Comparison of ENCODE assay signal across 8 cellular contexts in the genomic region with DNA sequence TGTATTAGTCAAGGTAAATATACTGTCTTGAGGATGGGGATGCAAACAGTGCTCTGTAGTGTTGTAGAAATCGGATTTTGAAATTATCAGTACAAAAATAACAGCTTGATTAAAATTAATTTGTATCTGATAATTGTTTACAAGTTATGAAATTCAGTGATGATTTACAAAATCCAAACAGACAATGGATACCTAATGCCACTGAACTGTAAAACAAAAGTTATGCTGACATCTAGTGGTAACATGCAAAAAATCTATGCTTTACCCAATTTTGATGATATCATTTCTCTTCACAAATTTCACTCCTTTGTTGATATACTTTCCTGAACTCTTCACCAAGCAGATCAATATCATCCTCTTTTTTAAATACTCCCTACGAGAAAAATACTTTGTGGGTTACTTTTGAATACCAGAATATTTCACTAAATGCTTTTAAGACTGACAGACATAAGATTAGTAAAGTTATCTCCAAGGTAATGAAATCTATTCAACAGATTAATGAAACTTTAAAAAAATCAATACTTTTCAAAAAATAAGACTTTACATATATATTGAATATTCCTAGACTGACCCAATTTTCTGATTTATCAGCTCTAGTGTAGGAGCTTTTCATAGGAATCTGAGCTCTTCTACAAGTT. TPM values are rescaled to one million over a fixed set of nuclear protein-coding genes. Genes with fewer than 3 reads are reported as not detected.
DNase-seq lines count a peak whose midpoint lies in the region; ATAC-seq and TF ChIP-seq lines count a peak whose summit lies in the region.

No MANE protein-coding gene starts in this region.

- H3K56ac ChIP-seq in mesendoderm (ENCODE audit: low read length): no peak overlapping the region

- no peaks in the 10 kb centered on the region for H3K4me1 ChIP-seq in GM23338 (ENCODE audit: insufficient read depth)
- H3K4me1 ChIP-seq in mesendoderm (ENCODE audit: control insufficient read depth, low read depth, low read length): no peaks in the 10 kb centered on the region

- H3K4me3 Mint-ChIP-seq in GM23338: no peak overlapping the region

- H3K23ac ChIP-seq in mesendoderm (ENCODE audit: low read length): no peak overlapping the region

- H3K4me2 ChIP-seq in GM23338: no peak overlapping the region
- no peak overlapping the region for H3K4me2 ChIP-seq in mesendoderm (ENCODE audit: low read length)

- H3K36me3 ChIP-seq in GM23338 (ENCODE audit: insufficient read depth) (no peaks in the 10 kb centered on the region), mesendoderm (ENCODE audit: control insufficient read depth, insufficient read depth, low read length) (no peaks in the 10 kb centered on the region)

- H4K20me1 ChIP-seq in GM23338 (replicated peaks; ENCODE audit: insufficient read depth): no peaks in the 10 kb centered on the region

- H3K4ac ChIP-seq in mesendoderm (ENCODE audit: low read depth, low read length): no peak overlapping the region

- no peak overlapping the region for H3K9ac ChIP-seq in mesendoderm (ENCODE audit: low read length)

- H3K79me2 ChIP-seq in GM23338 (replicated peaks; ENCODE audit: insufficient read depth) (no peaks in the 10 kb centered on the region), mesendoderm (ENCODE audit: control insufficient read depth, insufficient read depth, low read length) (no peaks in the 10 kb centered on the region)

- no peaks in the 10 kb centered on the region for H3K9me2 ChIP-seq in GM23338 (ENCODE audit: insufficient read depth)

- whole genome bisulfite sequencing in mesendoderm (ENCODE audit: extremely low coverage, insufficient coverage, low lambda C conversion rate): no CpG with 5 or more reads among the region's 2 CpGs

- H3K4me3 ChIP-seq in GM23338 (no peak overlapping the region), mesendoderm (ENCODE audit: low read length) (no peak overlapping the region)

- H3K27ac ChIP-seq in GM23338 (ENCODE audit: low read depth) (no peak overlapping the region), mesendoderm (ENCODE audit: low read depth, low read length) (no peak overlapping the region)

- no peak overlapping the region for H3K18ac ChIP-seq in mesendoderm (ENCODE audit: low read length)

- peak in 1 of 2 experiments; percentile 78 for TF ChIP-seq CTCF in GM23338 (conservative IDR thresholded peaks at IDR 0.05; ENCODE audit: low read depth in 2 of 2)

- H3K27ac Mint-ChIP-seq in GM23338: no peak overlapping the region

- no peaks in the 10 kb centered on the region for H3K79me1 ChIP-seq in mesendoderm (ENCODE audit: low read length)

- H3K9me3 Mint-ChIP-seq in GM23338: no peaks in the 10 kb centered on the region

- H2BK120ac ChIP-seq in mesendoderm (ENCODE audit: low read depth, low read length): no peak overlapping the region

- no peak overlapping the region for H2AK5ac ChIP-seq in mesendoderm (ENCODE audit: low read length)

- H4K5ac ChIP-seq in mesendoderm (ENCODE audit: low read length): no peak overlapping the region

- no peaks in the 10 kb centered on the region for H3K27me3 Mint-ChIP-seq in GM23338 (ENCODE audit: insufficient read depth, low read depth, poor library complexity)

- H2BK15ac ChIP-seq in mesendoderm (replicated peaks; ENCODE audit: low read depth): no peak overlapping the region

- no peak for ATAC-seq in GM23338
- ATAC-seq in GM21360 (IDR thresholded peaks at IDR 0.05; ENCODE audit: unreplicated experiment): no peak
- no peak for ATAC-seq in GM19397 (IDR thresholded peaks at IDR 0.05; ENCODE audit: unreplicated experiment)

- H3F3A ChIP-seq in GM23338 (replicated peaks; ENCODE audit: low read depth): no peaks in the 10 kb centered on the region

- H3K36me3 Mint-ChIP-seq in GM23338 (ENCODE audit: low read depth): no peaks in the 10 kb centered on the region; the same call in 2 of the 3 replicates

- H2AFZ ChIP-seq in GM23338: no peak overlapping the region

- H3K27me3 ChIP-seq in GM23338 (ENCODE audit: insufficient read depth): no peaks in the 10 kb centered on the region
- no peaks in the 10 kb centered on the region for H3K27me3 ChIP-seq in mesendoderm (ENCODE audit: insufficient read depth, low read length, poor library complexity)

- H4K8ac ChIP-seq in mesendoderm (ENCODE audit: low read depth, low read length): no peak overlapping the region

- H2BK5ac ChIP-seq in mesendoderm (ENCODE audit: low read length): no peak overlapping the region

- peak; percentile 28 for DNase-seq in COLO829 (ENCODE audit: low spot score)
- peak; percentile 52 for DNase-seq in GM23338 (ENCODE audit: low spot score)
- peak; percentile 73 for DNase-seq in NCI-H2171 treated with DMSO at 0.1 percent for 48 hours (lab: John Stamatoyannopoulos, UW)
- DNase-seq in cerebellar cortex (ENCODE audit: low spot score): peak; percentile 48
- peak; percentile 31 for DNase-seq in mesendoderm
- no peak for DNase-seq in NCI-H187 (lab: John Stamatoyannopoulos, UW)

- no peaks in the 10 kb centered on the region for H3K4me1 Mint-ChIP-seq in GM23338

TF ChIP-seq in GM23338, 12 proteins besides CTCF, POLR2A, EP300 and RAD21:
- no peak for TF ChIP-seq NANOG (IDR thresholded peaks at IDR 0.05; ENCODE audit: borderline replicate concordance)
- no peak for TF ChIP-seq EZH2phosphoT487 (IDR thresholded peaks at IDR 0.05; ENCODE audit: unreplicated experiment)
- TF ChIP-seq CREB1 (CRISPR knock-in tag; IDR thresholded peaks at IDR 0.05; ENCODE audit: low read depth): no peak
- no peak for TF ChIP-seq EZH2 (IDR thresholded peaks at IDR 0.05; ENCODE audit: low read depth, unreplicated experiment)
- no peak for TF ChIP-seq JUNB (IDR thresholded peaks at IDR 0.05; ENCODE audit: unreplicated experiment)
- TF ChIP-seq, protein P1, sequence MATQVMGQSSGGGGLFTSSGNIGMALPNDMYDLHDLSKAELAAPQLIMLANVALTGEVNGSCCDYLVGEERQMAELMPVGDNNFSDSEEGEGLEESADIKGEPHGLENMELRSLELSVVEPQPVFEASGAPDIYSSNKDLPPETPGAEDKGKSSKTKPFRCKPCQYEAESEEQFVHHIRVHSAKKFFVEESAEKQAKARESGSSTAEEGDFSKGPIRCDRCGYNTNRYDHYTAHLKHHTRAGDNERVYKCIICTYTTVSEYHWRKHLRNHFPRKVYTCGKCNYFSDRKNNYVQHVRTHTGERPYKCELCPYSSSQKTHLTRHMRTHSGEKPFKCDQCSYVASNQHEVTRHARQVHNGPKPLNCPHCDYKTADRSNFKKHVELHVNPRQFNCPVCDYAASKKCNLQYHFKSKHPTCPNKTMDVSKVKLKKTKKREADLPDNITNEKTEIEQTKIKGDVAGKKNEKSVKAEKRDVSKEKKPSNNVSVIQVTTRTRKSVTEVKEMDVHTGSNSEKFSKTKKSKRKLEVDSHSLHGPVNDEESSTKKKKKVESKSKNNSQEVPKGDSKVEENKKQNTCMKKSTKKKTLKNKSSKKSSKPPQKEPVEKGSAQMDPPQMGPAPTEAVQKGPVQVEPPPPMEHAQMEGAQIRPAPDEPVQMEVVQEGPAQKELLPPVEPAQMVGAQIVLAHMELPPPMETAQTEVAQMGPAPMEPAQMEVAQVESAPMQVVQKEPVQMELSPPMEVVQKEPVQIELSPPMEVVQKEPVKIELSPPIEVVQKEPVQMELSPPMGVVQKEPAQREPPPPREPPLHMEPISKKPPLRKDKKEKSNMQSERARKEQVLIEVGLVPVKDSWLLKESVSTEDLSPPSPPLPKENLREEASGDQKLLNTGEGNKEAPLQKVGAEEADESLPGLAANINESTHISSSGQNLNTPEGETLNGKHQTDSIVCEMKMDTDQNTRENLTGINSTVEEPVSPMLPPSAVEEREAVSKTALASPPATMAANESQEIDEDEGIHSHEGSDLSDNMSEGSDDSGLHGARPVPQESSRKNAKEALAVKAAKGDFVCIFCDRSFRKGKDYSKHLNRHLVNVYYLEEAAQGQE (IDR thresholded peaks at IDR 0.05; ENCODE audit: unreplicated experiment): no peak
- TF ChIP-seq ZNF331 (CRISPR knock-in tag; IDR thresholded peaks at IDR 0.05; ENCODE audit: low read depth): no peak

RNA-seq across cellular contexts. Expression of a gene that starts 36.0 kb away (rescaled TPM):
- 2.9 and 8.9 TPM in 2 replicates for total RNA-seq in GM23338 (2014; rRNA removed; shearing (Covaris generic))
- 13.8 and 16.9 TPM in 2 replicates for polyA plus RNA-seq in GM23338 (2016; fragmentation: Nextera tagmentation; extraction: Ambion mirVana)
- 3.4 TPM for polyA plus RNA-seq in mesendoderm (2013, experiment 1 of 2)
- 3.4 TPM for polyA plus RNA-seq in mesendoderm (2013, experiment 2 of 2)

Comparison
In these comparisons a context has a peak if more than half of its experiments do, and no peak if none do; other contexts are left out.
1. DNase-seq: peak in COLO829 (single experiment), GM23338 (single experiment), NCI-H2171 treated with DMSO at 0.1 percent for 48 hours (single experiment), cerebellar cortex (single experiment) and mesendoderm (single experiment); none in NCI-H187 (0 of 2).